In the genomic region with DNA sequence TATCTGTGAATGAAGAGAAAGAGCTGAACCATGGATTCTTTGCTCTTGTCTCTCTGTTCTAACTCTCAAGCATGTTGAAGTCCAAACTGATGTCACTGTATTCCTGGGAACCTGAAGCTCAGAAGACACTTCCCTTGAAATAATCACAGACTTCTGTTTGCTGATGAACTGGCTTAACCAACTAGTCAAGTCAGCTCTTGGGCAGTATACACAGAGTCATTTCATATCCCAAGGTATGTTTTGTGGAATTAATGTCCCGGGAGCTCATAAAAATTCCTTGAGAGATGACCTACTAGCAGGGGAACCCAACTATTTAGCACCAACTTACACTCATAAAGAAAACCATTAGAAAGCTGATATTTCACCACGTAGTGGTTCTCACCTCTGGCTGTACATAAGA, we compare ENCODE assay signal across 22 cellular contexts.
"Had no signal": no experiment of that assay in that cellular context is flagged by ENCODE, and none has a peak within 500 bp of the region (broad histone marks: within the 10 kb centered on the region; RNA-seq: fewer than 3 reads in every experiment).

No MANE protein-coding gene starts in this region.

- H3K27ac ChIP-seq: heart right ventricle, hepatocyte, left ventricle myocardium inferior, pancreas, right atrium auricular region, right lobe of liver, skin epidermis, spleen, suprapubic skin, thoracic aorta, tibial artery, upper lobe of right lung had no signal

- H3K4me3 ChIP-seq: heart right ventricle, hepatocyte, left ventricle myocardium inferior, lung, pancreas, right atrium auricular region, right lobe of liver, skin epidermis, spleen, suprapubic skin, thoracic aorta, tibial artery, upper lobe of right lung had no signal

- H3K79me2 ChIP-seq: hepatocyte had no signal

- H3K4me2 ChIP-seq: hepatocyte had no signal

- H3K36me3 ChIP-seq: heart right ventricle, left ventricle myocardium inferior, pancreas, right atrium auricular region, right lobe of liver, spleen, suprapubic skin, thoracic aorta, tibial artery, upper lobe of right lung had no signal

- H3K9me3 ChIP-seq: pancreas, right lobe of liver, suprapubic skin, thoracic aorta, tibial artery, upper lobe of right lung had no signal

- H3K4me1 ChIP-seq: heart right ventricle, left ventricle myocardium inferior, right atrium auricular region, right lobe of liver, spleen, tibial artery, upper lobe of right lung had no signal

- DNase-seq: heart right ventricle; islet precursor cell; left ventricle myocardium inferior; mesendoderm; naive thymus-derived CD4-positive, alpha-beta T cell; pancreas; posterior cingulate gyrus; right lobe of liver; spleen; stimulated activated CD4-positive, alpha-beta T cell treated with anti-CD3 and anti-CD28 coated beads, Interleukin-4, amount 100 ng/mL, for 24 hours; stimulated activated naive CD4-positive, alpha-beta T cell; tibial artery; trophoblast cell; upper lobe of right lung had no signal

- ATAC-seq: heart right ventricle; naive thymus-derived CD4-positive, alpha-beta T cell; natural killer cell treated with Interleukin-12 subunit alpha and Interleukin-12 subunit beta and Interleukin-15 and Interleukin-18, amount 100 ng/mL, for 72 hours; pancreas; right lobe of liver; stimulated activated effector memory CD8-positive, alpha-beta T cell treated with anti-CD3 and anti-CD28 coated beads, Interleukin-12 subunit alpha, Interleukin-12 subunit beta, amount 100 ng/mL, for 72 hours; upper lobe of right lung had no signal

- H3K27me3 ChIP-seq: hepatocyte, pancreas, right atrium auricular region, right lobe of liver, spleen, suprapubic skin, tibial artery, upper lobe of right lung had no signal

- H2AFZ ChIP-seq: hepatocyte had no signal
